Comparison of ENCODE assay signal across 17 cellular contexts in genomic region chr7:36057375-36057774, GRCh38.
DNase-seq lines count a peak whose midpoint lies in the region; ATAC-seq and TF ChIP-seq lines count a peak whose summit lies in the region.
"Had no signal": no experiment of that assay in that cellular context is flagged by ENCODE, and none has a peak within 500 bp of the region (broad histone marks: within the 10 kb centered on the region; RNA-seq: fewer than 3 reads in every experiment).

No MANE protein-coding gene starts in this region.

- CTCF ChIA-PET in activated CD8-positive, alpha-beta memory T cell treated with anti-CD3 and anti-CD28 coated beads, Interleukin-2, amount 10 ng/mL, durations not matched to agents 7 days and 5 days (lab: Charles Lee), result no interaction called here

- no peaks in the 10 kb centered on the region for H3K4me1 ChIP-seq in stomach
- H3K4me1 ChIP-seq: SJCRH30 had no signal

- WGBS in stomach, 5 donors, result 82 to 90% (median 86%) methylated on average over 7 of the region's 7 CpGs

- H3K9me3 Mint-ChIP-seq in mesothelial cell of epicardium (peaks cover 5% of the 10 kb centered on the region), endothelial cell (ENCODE audit: unreplicated experiment) (no peaks in the 10 kb centered on the region)
- no peaks in the 10 kb centered on the region for H3K9me3 Mint-ChIP-seq in activated CD8-positive, alpha-beta memory T cell treated with anti-CD3 and anti-CD28 coated beads, Interleukin-2, amount 10 ng/mL, durations not matched to agents 7 days and 5 days (ENCODE audit: low read depth)
- H3K9me3 Mint-ChIP-seq: CD8-positive, alpha-beta memory T cell had no signal

- no peaks in the 10 kb centered on the region for H3K36me3 ChIP-seq in stomach
- H3K36me3 ChIP-seq: SJCRH30, thoracic aorta had no signal

- ATAC-seq in GM18909 (IDR thresholded peaks at IDR 0.05; ENCODE audit: poor library complexity, unreplicated experiment), result peak; percentile 56
- peak; percentile 75 for ATAC-seq in GM21717 (IDR thresholded peaks at IDR 0.05; ENCODE audit: unreplicated experiment)
- peak; percentile 64 for ATAC-seq in HG03378 (IDR thresholded peaks at IDR 0.05; ENCODE audit: unreplicated experiment)
- no peak for ATAC-seq in activated CD8-positive, alpha-beta memory T cell treated with anti-CD3 and anti-CD28 coated beads, Interleukin-2, amount 10 ng/mL, durations not matched to agents 7 days and 5 days
- ATAC-seq: left lobe of liver had no signal

- H3K36me3 Mint-ChIP-seq in mesothelial cell of epicardium (no peaks in the 10 kb centered on the region), endothelial cell (ENCODE audit: low read depth, unreplicated experiment) (no peaks in the 10 kb centered on the region)
- no peaks in the 10 kb centered on the region for H3K36me3 Mint-ChIP-seq in activated CD8-positive, alpha-beta memory T cell treated with anti-CD3 and anti-CD28 coated beads, Interleukin-2, amount 10 ng/mL, durations not matched to agents 7 days and 5 days
- H3K36me3 Mint-ChIP-seq: CD8-positive, alpha-beta memory T cell had no signal

- H3K27ac ChIP-seq in stomach, result no peak overlapping the region
- H3K27ac ChIP-seq: SJCRH30, thoracic aorta had no signal

- no peaks in the 10 kb centered on the region for H3K27me3 ChIP-seq in stomach

- TF ChIP-seq CTCF in fibroblast of mammary gland (conservative IDR thresholded peaks at IDR 0.05; ENCODE audit: control insufficient read depth, insufficient read depth, low read depth, low read length) (no peak), mesothelial cell of epicardium (IDR thresholded peaks at IDR 0.05; ENCODE audit: unreplicated experiment) (no peak), stomach (IDR thresholded peaks at IDR 0.05) (no peak), endothelial cell (IDR thresholded peaks at IDR 0.05; ENCODE audit: unreplicated experiment) (no peak)

- intact Hi-C loops in stomach (cut with DNase I; ENCODE audit: low total_unique reads), result no loop called here

- TF ChIP-seq POLR2A in stomach (IDR thresholded peaks at IDR 0.05), result no peak

- DNase-seq in fibroblast of mammary gland (ENCODE audit: low read depth) (peak; percentile 12), mesothelial cell of epicardium (ENCODE audit: low spot score in 2 of 2, unreplicated experiment in 2 of 2) (no peak), stomach (no peak), endothelial cell (ENCODE audit: low spot score) (no peak)
- no peak for DNase-seq in activated CD8-positive, alpha-beta memory T cell treated with anti-CD3 and anti-CD28 coated beads, Interleukin-2, amount 10 ng/mL, durations not matched to agents 7 days and 5 days
- DNase-seq: CD8-positive, alpha-beta memory T cell; endodermal cell; head of caudate nucleus; NCI-H1417 treated with DMSO at 0.1 percent for 48 hours; NCI-H526; SJCRH30 had no signal

- H3K27ac Mint-ChIP-seq in mesothelial cell of epicardium (no peak overlapping the region), endothelial cell (ENCODE audit: unreplicated experiment) (no peak overlapping the region)
- no peak overlapping the region for H3K27ac Mint-ChIP-seq in activated CD8-positive, alpha-beta memory T cell treated with anti-CD3 and anti-CD28 coated beads, Interleukin-2, amount 10 ng/mL, durations not matched to agents 7 days and 5 days
- H3K27ac Mint-ChIP-seq: CD8-positive, alpha-beta memory T cell; endodermal cell had no signal

- peaks cover 5% of the 10 kb centered on the region for H3K4me1 Mint-ChIP-seq in mesothelial cell of epicardium
- peaks cover 2% of the 10 kb centered on the region for H3K4me1 Mint-ChIP-seq in activated CD8-positive, alpha-beta memory T cell treated with anti-CD3 and anti-CD28 coated beads, Interleukin-2, amount 10 ng/mL, durations not matched to agents 7 days and 5 days
- no peaks in the 10 kb centered on the region for H3K4me1 Mint-ChIP-seq in endothelial cell (ENCODE audit: unreplicated experiment)
- H3K4me1 Mint-ChIP-seq: CD8-positive, alpha-beta memory T cell had no signal

- no peaks in the 10 kb centered on the region for H3K9me3 ChIP-seq in stomach
- H3K9me3 ChIP-seq: SJCRH30, thoracic aorta had no signal

- H3K4me3 ChIP-seq in fibroblast of mammary gland (ENCODE audit: control insufficient read depth, low read depth, low read length) (no peak overlapping the region), stomach (no peak overlapping the region)
- H3K4me3 ChIP-seq: SJCRH30, thoracic aorta had no signal

- H3K4me3 Mint-ChIP-seq in mesothelial cell of epicardium, result no peak overlapping the region
- no peak overlapping the region for H3K4me3 Mint-ChIP-seq in activated CD8-positive, alpha-beta memory T cell treated with anti-CD3 and anti-CD28 coated beads, Interleukin-2, amount 10 ng/mL, durations not matched to agents 7 days and 5 days
- H3K4me3 Mint-ChIP-seq in endothelial cell (ENCODE audit: unreplicated experiment), result no peak overlapping the region
- H3K4me3 Mint-ChIP-seq: CD8-positive, alpha-beta memory T cell; endodermal cell; neural crest cell had no signal

- TF ChIP-seq EP300 in stomach (IDR thresholded peaks at IDR 0.05), result no peak

- no peaks in the 10 kb centered on the region for H3K27me3 Mint-ChIP-seq in mesothelial cell of epicardium (ENCODE audit: low read depth)
- H3K27me3 Mint-ChIP-seq in activated CD8-positive, alpha-beta memory T cell treated with anti-CD3 and anti-CD28 coated beads, Interleukin-2, amount 10 ng/mL, durations not matched to agents 7 days and 5 days, result peaks cover 30% of the 10 kb centered on the region
- peaks cover 1% of the 10 kb centered on the region for H3K27me3 Mint-ChIP-seq in endothelial cell (ENCODE audit: unreplicated experiment)
